ENCODE assay signal across 1 cellular context in genomic region chr16:1832831-1833454, GRCh38.
TF ChIP-seq lines count a peak whose summit lies in the region.

No MANE protein-coding gene starts in this region.

TF ChIP-seq in HEK293, 187 proteins besides CTCF, POLR2A, EP300 and RAD21 (continued from another document):
- no peak for TF ChIP-seq HIC1 (tag by site-specific recombination; IDR thresholded peaks at IDR 0.05)
- TF ChIP-seq ZNF791 (tag by site-specific recombination; IDR thresholded peaks at IDR 0.05), result no peak
- TF ChIP-seq ZNF449 (tag by site-specific recombination; IDR thresholded peaks at IDR 0.05), result no peak
- TF ChIP-seq BCL11A (tag by site-specific recombination; IDR thresholded peaks at IDR 0.05; ENCODE audit: low read depth), result no peak
- no peak for TF ChIP-seq ZNF664 (tag by site-specific recombination; IDR thresholded peaks at IDR 0.05)
- no peak for TF ChIP-seq ZNF366 (tag by site-specific recombination; conservative IDR thresholded peaks at IDR 0.05)
